In the genomic region with DNA sequence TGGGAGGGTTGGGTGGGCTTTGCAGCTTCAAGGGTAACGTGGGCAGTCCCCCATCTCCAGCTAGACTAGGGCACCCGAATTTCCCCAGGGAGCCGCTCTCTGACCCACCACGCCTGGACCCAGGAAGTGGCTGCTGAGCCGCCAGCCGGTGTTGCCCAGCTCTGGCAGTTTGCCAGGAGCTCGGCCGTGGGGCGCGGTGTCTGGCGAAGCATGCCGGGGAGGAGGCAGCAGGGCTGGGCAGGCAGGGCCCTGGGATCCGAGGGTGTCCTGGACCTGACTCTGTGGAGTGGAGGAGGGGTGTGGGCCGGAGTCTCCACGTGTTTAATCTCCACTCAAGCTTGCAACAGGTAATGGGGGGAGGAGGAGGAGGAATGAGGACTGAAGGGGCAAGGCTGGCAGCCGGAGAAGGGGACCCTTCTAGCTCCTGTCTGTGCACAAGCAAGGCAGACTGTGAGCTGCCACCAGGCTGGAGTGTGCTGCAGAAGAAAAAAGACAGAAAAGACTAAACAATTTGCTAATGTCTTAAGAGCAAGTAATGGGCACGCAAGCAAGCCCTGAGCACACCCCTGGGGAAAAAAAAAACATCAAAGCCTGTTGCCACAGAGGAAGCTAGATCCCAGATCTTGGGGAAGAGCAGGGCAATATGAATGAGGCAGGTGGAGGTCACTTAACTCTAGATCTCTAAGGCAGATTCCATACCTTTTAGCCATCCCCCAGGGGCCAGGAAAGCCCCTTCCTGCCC, we compare ENCODE assay signal across 8 cellular contexts. TPM values are rescaled to one million over a fixed set of nuclear protein-coding genes. Genes with fewer than 3 reads are reported as not detected.
DNase-seq lines count a peak whose midpoint lies in the region; ATAC-seq and TF ChIP-seq lines count a peak whose summit lies in the region.
"Had no signal": no experiment of that assay in that cellular context is flagged by ENCODE, and none has a peak within 500 bp of the region (broad histone marks: within the 10 kb centered on the region; RNA-seq: fewer than 3 reads in every experiment).

No MANE protein-coding gene starts in this region.

- ATAC-seq in GM23338 (peak; percentile 6; the same call in 2 of the 3 replicates), left colon (peak; percentile 73), GM19455 (IDR thresholded peaks at IDR 0.05; ENCODE audit: unreplicated experiment) (no peak)

- 0 out of 3 replicates have a peak overlapping the region, but pooled peaks have one; percentile 12 for H3K4me3 Mint-ChIP-seq in GM23338

- H3K27me3 Mint-ChIP-seq in GM23338 (ENCODE audit: insufficient read depth, low read depth, poor library complexity) = peaks cover 81% of the 10 kb centered on the region

- no peak for TF ChIP-seq CTCF in GM23338 (conservative IDR thresholded peaks at IDR 0.05; ENCODE audit: low read depth in 2 of 2)
- no peak for TF ChIP-seq CTCF in OCI-LY1 (IDR thresholded peaks at IDR 0.05; ENCODE audit: low read length)
- TF ChIP-seq CTCF in MM.1S (IDR thresholded peaks at IDR 0.05; ENCODE audit: low read length) = no peak

- H3K27me3 ChIP-seq in GM23338 (ENCODE audit: insufficient read depth) = peaks cover 94% of the 10 kb centered on the region
- H3K27me3 ChIP-seq in OCI-LY1 (ENCODE audit: insufficient read depth, low read length) = no peaks in the 10 kb centered on the region
- no peaks in the 10 kb centered on the region for H3K27me3 ChIP-seq in MM.1S (replicated peaks; ENCODE audit: insufficient read depth, low read length)

- H3K4me3 ChIP-seq in GM23338 (peak overlapping the region; percentile 50; the same call in 1 of the 2 replicates), OCI-LY1 (ENCODE audit: low read depth, low read length, poor library complexity, severe bottlenecking) (peak overlapping the region; percentile 77), MM.1S (ENCODE audit: low read length) (no peak overlapping the region)

- H3K79me2 ChIP-seq in GM23338 (replicated peaks; ENCODE audit: insufficient read depth) (no peaks in the 10 kb centered on the region), OCI-LY1 (ENCODE audit: insufficient read depth, low read length) (no peaks in the 10 kb centered on the region), MM.1S (ENCODE audit: low read length) (no peaks in the 10 kb centered on the region)

- H3K4me1 Mint-ChIP-seq in GM23338 = peaks cover 5% of the 10 kb centered on the region

- H3K4me1 ChIP-seq in GM23338 (ENCODE audit: insufficient read depth) (no peaks in the 10 kb centered on the region), OCI-LY1 (ENCODE audit: insufficient read depth, low read length, severe bottlenecking) (peaks cover 10% of the 10 kb centered on the region), MM.1S (ENCODE audit: low read length) (no peaks in the 10 kb centered on the region)

- no peaks in the 10 kb centered on the region for H3K36me3 Mint-ChIP-seq in GM23338 (ENCODE audit: low read depth)

- H3K36me3 ChIP-seq in GM23338 (ENCODE audit: insufficient read depth) = no peaks in the 10 kb centered on the region
- peaks cover 25% of the 10 kb centered on the region; the same call in 1 of the 2 replicates for H3K36me3 ChIP-seq in OCI-LY1 (ENCODE audit: insufficient read depth, low read length)
- no peaks in the 10 kb centered on the region for H3K36me3 ChIP-seq in MM.1S (replicated peaks; ENCODE audit: insufficient read depth, low read length)

- DNase-seq in GM23338 (ENCODE audit: low spot score) (no peak), left colon (peak; percentile 75 to 78), MM.1S (no peak)
- peak; percentile 23 to 47 for DNase-seq in stimulated activated CD4-positive, alpha-beta T cell treated with anti-CD3 and anti-CD28 coated beads, Interleukin-2, amount 100 ng/mL, for 24 hours

- H3F3A ChIP-seq in GM23338 (replicated peaks; ENCODE audit: low read depth) = no peaks in the 10 kb centered on the region
- H3F3A ChIP-seq in OCI-LY1 (ENCODE audit: insufficient read depth, low read length) = no peaks in the 10 kb centered on the region
- H3F3A ChIP-seq in MM.1S (ENCODE audit: insufficient read depth, low read length) = no peaks in the 10 kb centered on the region

- H3K9ac ChIP-seq in OCI-LY1 (ENCODE audit: low read length) = peak overlapping the region; percentile 83
- no peak overlapping the region for H3K9ac ChIP-seq in MM.1S (ENCODE audit: low read length)

- H2AFZ ChIP-seq in GM23338 (no peak overlapping the region), OCI-LY1 (ENCODE audit: low read length) (no peak overlapping the region), MM.1S (ENCODE audit: low read length) (no peak overlapping the region)

- H3K27ac ChIP-seq in GM23338 (ENCODE audit: low read depth) (no peak overlapping the region), OCI-LY1 (ENCODE audit: low read depth, low read length, poor library complexity, severe bottlenecking) (peak overlapping the region; percentile 64), adipose tissue (ENCODE audit: low read depth, low read length) (peak overlapping the region; percentile 49), MM.1S (ENCODE audit: low read length) (no peak overlapping the region)
- H3K27ac ChIP-seq: VCaP had no signal

- H4K20me1 ChIP-seq in GM23338 (replicated peaks; ENCODE audit: insufficient read depth) (no peaks in the 10 kb centered on the region), OCI-LY1 (ENCODE audit: insufficient read depth, low read length) (no peaks in the 10 kb centered on the region), MM.1S (ENCODE audit: insufficient read depth, low read length) (no peaks in the 10 kb centered on the region)

- H3K27ac Mint-ChIP-seq in GM23338 = no peak overlapping the region

- H3K9me3 ChIP-seq in OCI-LY1 (ENCODE audit: low read length) (no peaks in the 10 kb centered on the region), MM.1S (replicated peaks; ENCODE audit: insufficient read depth, low read length) (no peaks in the 10 kb centered on the region)

- H3K4me2 ChIP-seq in GM23338 = no peak overlapping the region; the same call in 1 of the 2 replicates
- peak overlapping the region; percentile 72 for H3K4me2 ChIP-seq in OCI-LY1 (ENCODE audit: low read length)
- no peak overlapping the region for H3K4me2 ChIP-seq in MM.1S (ENCODE audit: low read depth, low read length)

- intact Hi-C loops in left colon (cut with DNase I, micrococcal nuclease) = no loop called here

- 7 to 51% (median 12%) methylated on average over 8 to 17 of the region's 17 CpGs for WGBS in adipose tissue, 3 donors

- H3K9me3 Mint-ChIP-seq in GM23338 = no peaks in the 10 kb centered on the region

- no peaks in the 10 kb centered on the region for H3K9me2 ChIP-seq in GM23338 (ENCODE audit: insufficient read depth)
- no peaks in the 10 kb centered on the region for H3K9me2 ChIP-seq in OCI-LY1 (ENCODE audit: low read depth, low read length)
- no peaks in the 10 kb centered on the region for H3K9me2 ChIP-seq in MM.1S (replicated peaks; ENCODE audit: insufficient read depth, low read length)

RNA-seq across cellular contexts. Expression of a gene that starts 2.4 kb away (rescaled TPM):
- total RNA-seq in GM23338 (2014; rRNA removed; shearing (Covaris generic)) = 0.10 and 0.12 TPM in 2 replicates
- not detected in 2 replicates for polyA plus RNA-seq in GM23338 (2016; fragmentation: Nextera tagmentation; extraction: Ambion mirVana)
- polyA plus RNA-seq in adipose tissue = 1 to 10 TPM; 2.3 to 6.8 (median 3.0) TPM
- 10 to 100 TPM; 10.8 to 11.1 TPM for total RNA-seq in left colon

Comparison
In these comparisons a context has a peak if more than half of its experiments do, and no peak if none do; other contexts are left out.
1. DNase-seq: peak in left colon (2 of 2) and stimulated activated CD4-positive, alpha-beta T cell treated with anti-CD3 and anti-CD28 coated beads, Interleukin-2, amount 100 ng/mL, for 24 hours (2 of 2); none in GM23338 (single experiment) and MM.1S (single experiment).
2. H3K27ac ChIP-seq: peak in OCI-LY1 (single experiment) and adipose tissue (single experiment); none in GM23338 (single experiment) and MM.1S (single experiment).
3. RNA of a gene that starts 2.4 kb away (total RNA-seq): 10.8 to 11.1 TPM in left colon; 0.10 to 0.12 TPM in GM23338; every median in the first group is over 10 times any median in the second.